ENCODE assay signal across 1 cellular context in the genomic region with DNA sequence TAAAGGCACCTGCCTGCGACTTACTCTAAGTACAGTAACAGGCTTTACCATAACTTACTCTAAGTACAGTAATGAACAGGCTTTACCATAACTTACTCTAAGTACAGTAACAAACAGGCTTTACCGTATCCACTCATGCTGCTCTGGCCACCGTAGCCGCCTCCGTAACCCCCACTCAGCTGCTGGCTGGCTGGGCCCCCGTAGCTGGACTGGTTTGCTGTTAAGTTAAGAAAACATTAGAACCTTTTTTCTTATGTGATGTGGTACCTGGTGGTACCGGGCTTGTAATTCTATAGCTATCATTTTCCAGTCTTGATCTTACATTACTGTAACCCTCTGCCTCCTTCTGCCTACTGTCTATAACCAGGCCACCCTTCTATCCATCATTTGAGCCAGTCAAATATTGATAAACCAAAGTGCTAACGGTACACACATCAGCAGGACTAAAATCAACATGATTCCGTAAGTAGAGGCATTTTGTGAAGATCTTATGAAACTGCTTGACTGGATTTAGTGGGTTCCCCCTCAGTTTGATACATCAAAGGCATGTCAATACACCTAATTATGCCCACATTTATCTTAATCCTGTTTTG.
A peak's percentile ranks its signal among the peaks of the same experiment; 100 is the strongest.
TF ChIP-seq lines count a peak whose summit lies in the region.

No MANE protein-coding gene starts in this region.

TF ChIP-seq in HepG2, 621 proteins besides CTCF, POLR2A, EP300 and RAD21 (continued from another document):
- TF ChIP-seq RBM22 (optimal IDR thresholded peaks at IDR 0.05; ENCODE audit: low read length) = peak; percentile 91
- peak; percentile 52; the same call in 1 of the 2 replicates for TF ChIP-seq POLR2G (IDR thresholded peaks at IDR 0.05; ENCODE audit: low read depth, low read length)
- TF ChIP-seq PRDM10 (CRISPR knock-in tag; IDR thresholded peaks at IDR 0.05; ENCODE audit: low read depth) = no peak
- TF ChIP-seq BRD4 (CRISPR knock-in tag; IDR thresholded peaks at IDR 0.05) = no peak
- TF ChIP-seq RBFOX2 (IDR thresholded peaks at IDR 0.05; ENCODE audit: low read depth, low read length) = peak; percentile 60
- no peak for TF ChIP-seq ZSCAN5A (CRISPR knock-in tag; IDR thresholded peaks at IDR 0.05; ENCODE audit: borderline replicate concordance)
- TF ChIP-seq, protein P1, sequence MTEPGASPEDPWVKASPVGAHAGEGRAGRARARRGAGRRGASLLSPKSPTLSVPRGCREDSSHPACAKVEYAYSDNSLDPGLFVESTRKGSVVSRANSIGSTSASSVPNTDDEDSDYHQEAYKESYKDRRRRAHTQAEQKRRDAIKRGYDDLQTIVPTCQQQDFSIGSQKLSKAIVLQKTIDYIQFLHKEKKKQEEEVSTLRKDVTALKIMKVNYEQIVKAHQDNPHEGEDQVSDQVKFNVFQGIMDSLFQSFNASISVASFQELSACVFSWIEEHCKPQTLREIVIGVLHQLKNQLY (CRISPR knock-in tag; IDR thresholded peaks at IDR 0.05) = no peak
- TF ChIP-seq ZNF589 (CRISPR knock-in tag; conservative IDR thresholded peaks at IDR 0.05) = no peak
- no peak for TF ChIP-seq SNAPC4 (CRISPR knock-in tag; IDR thresholded peaks at IDR 0.05)
- TF ChIP-seq POLR2AphosphoS5 (IDR thresholded peaks at IDR 0.05; ENCODE audit: low read depth, low read length) = peak; percentile 55
- 0 out of 2 replicates have a peak, but pooled peaks have one; percentile 37 for TF ChIP-seq POLR2AphosphoS2 (IDR thresholded peaks at IDR 0.05; ENCODE audit: low read depth, low read length)
- TF ChIP-seq TAF15 (IDR thresholded peaks at IDR 0.05; ENCODE audit: low read depth, low read length, poor library complexity, severe bottlenecking) = no peak
- no peak for TF ChIP-seq TCF12 (IDR thresholded peaks at IDR 0.05)
- TF ChIP-seq TCF12 (CRISPR knock-in tag; IDR thresholded peaks at IDR 0.05) = no peak
TF ChIP-seq in HepG2: peak in this region for 5.
